8 cellular contexts compared by ENCODE assay signal in genomic region chr5:172455087-172455381, GRCh38. TPM values are rescaled to one million over a fixed set of nuclear protein-coding genes. Genes with fewer than 3 reads are reported as not detected.
DNase-seq lines count a peak whose midpoint lies in the region; ATAC-seq and TF ChIP-seq lines count a peak whose summit lies in the region.

No MANE protein-coding gene starts in this region.

- no peaks in the 10 kb centered on the region for H3K9me2 ChIP-seq in GM23248 (ENCODE audit: insufficient read depth)

- peaks cover 35% of the 10 kb centered on the region for H3F3A ChIP-seq in GM23248 (ENCODE audit: insufficient read depth)

- in situ Hi-C loops in GM23248 (cut with MboI) = loop anchor here (25.0 kb wide), 1 partner anchor 482 kb away; no protein-coding TSS in a partner anchor

- ATAC-seq in gastroesophageal sphincter (no peak), HG03045 (IDR thresholded peaks at IDR 0.05; ENCODE audit: unreplicated experiment) (no peak)

- 32 to 36% methylated on average over 8 of the region's 8 CpGs for WGBS in GM23248 (ENCODE audit: low coverage in 1 of 2, low lambda C conversion rate in 2 of 2, missing lambda C conversion rate in 2 of 2), 2 experiments
- WGBS in gastroesophageal sphincter (ENCODE audit: low coverage in 1 of 2), 2 donors = 59 to 73% methylated on average over 4 to 6 of the region's 8 CpGs
- 79 to 85% methylated on average over 8 of the region's 8 CpGs for WGBS in sigmoid colon, 2 donors

- H3K4me3 ChIP-seq in GM23248 (peak overlapping the region; percentile 81), WERI-Rb-1 (ENCODE audit: low read depth, low read length) (peak overlapping the region; percentile 55), gastroesophageal sphincter (peak overlapping the region in 1 of 2 donors; percentile 98), sigmoid colon (peak overlapping the region; percentile 48 to 97 (median 90))

- intact Hi-C loops in sigmoid colon (cut with DNase I) = loop anchor here (10.0 kb wide), 2 partner anchors 350 to 600 kb away; partner anchors contain the start of gene CREBRF

- DNase-seq in GM23248 (no peak), WERI-Rb-1 (no peak), sigmoid colon (no peak), NCI-H82 (lab: John Stamatoyannopoulos, UW) (no peak), HK-2 (ENCODE audit: unreplicated experiment) (no peak)
- DNase-seq in central memory CD4-positive, alpha-beta T cell = no peak

- H3K4me1 ChIP-seq in GM23248 (ENCODE audit: insufficient read depth) = peaks cover 29% of the 10 kb centered on the region
- H3K4me1 ChIP-seq in gastroesophageal sphincter = peaks cover 0 to 55% (median 8%) of the 10 kb centered on the region in 3 donors
- peaks cover 0 to 48% (median 43%) of the 10 kb centered on the region in 4 donors for H3K4me1 ChIP-seq in sigmoid colon

- no peak for TF ChIP-seq CTCF in WERI-Rb-1 (IDR thresholded peaks at IDR 0.05; ENCODE audit: low read depth, low read length)
- TF ChIP-seq CTCF in gastroesophageal sphincter (IDR thresholded peaks at IDR 0.05) = no peak
- no peak for TF ChIP-seq CTCF in sigmoid colon (IDR thresholded peaks at IDR 0.05)

- no peaks in the 10 kb centered on the region for H4K20me1 ChIP-seq in GM23248 (ENCODE audit: insufficient read depth)

- no peaks in the 10 kb centered on the region for H3K27me3 ChIP-seq in GM23248 (replicated peaks; ENCODE audit: insufficient read depth)
- H3K27me3 ChIP-seq in WERI-Rb-1 (ENCODE audit: insufficient read depth, low read depth, severe bottlenecking) = no peaks in the 10 kb centered on the region
- H3K27me3 ChIP-seq in gastroesophageal sphincter = no peaks in the 10 kb centered on the region
- H3K27me3 ChIP-seq in sigmoid colon = no peaks in the 10 kb centered on the region

- H3K9ac ChIP-seq in GM23248 = peak overlapping the region; percentile 88

- no peaks in the 10 kb centered on the region for H3K9me3 ChIP-seq in GM23248 (ENCODE audit: low read depth)
- no peaks in the 10 kb centered on the region for H3K9me3 ChIP-seq in WERI-Rb-1 (ENCODE audit: severe bottlenecking)
- H3K9me3 ChIP-seq in gastroesophageal sphincter = no peaks in the 10 kb centered on the region
- H3K9me3 ChIP-seq in sigmoid colon = no peaks in the 10 kb centered on the region

- peaks cover 30% of the 10 kb centered on the region for H3K79me2 ChIP-seq in GM23248 (ENCODE audit: insufficient read depth)

- H3K36me3 ChIP-seq in GM23248 (ENCODE audit: low read depth) = no peaks in the 10 kb centered on the region
- no peaks in the 10 kb centered on the region for H3K36me3 ChIP-seq in WERI-Rb-1
- H3K36me3 ChIP-seq in gastroesophageal sphincter = peaks cover 0 to 5% of the 10 kb centered on the region in 2 donors
- H3K36me3 ChIP-seq in sigmoid colon = no peaks in the 10 kb centered on the region

- no peak for TF ChIP-seq POLR2A in gastroesophageal sphincter (IDR thresholded peaks at IDR 0.05)
- no peak for TF ChIP-seq POLR2A in sigmoid colon (IDR thresholded peaks at IDR 0.05)

- TF ChIP-seq EP300 in gastroesophageal sphincter (IDR thresholded peaks at IDR 0.05) (no peak), sigmoid colon (IDR thresholded peaks at IDR 0.05) (no peak)

- peak overlapping the region; percentile 92 for H2AFZ ChIP-seq in GM23248

- H3K27ac ChIP-seq in GM23248 (peak overlapping the region; percentile 82), WERI-Rb-1 (peak overlapping the region; percentile 50), gastroesophageal sphincter (peak overlapping the region in 3 of 4 donors; percentile 95), sigmoid colon (peak overlapping the region; percentile 75 to 97 (median 95))

- peak overlapping the region; percentile 86 for H3K4me2 ChIP-seq in GM23248 (ENCODE audit: unreplicated experiment)

RNA-seq across cellular contexts. Expression of gene SH3PXD2B, which starts 0.7 kb away (rescaled TPM):
- total RNA-seq in GM23248 (2014; rRNA removed; shearing (Covaris generic)) = 19.8 and 20.7 TPM in 2 replicates
- 15.2 and 15.5 TPM in 2 replicates for polyA plus RNA-seq in GM23248 (2016; fragmentation: Nextera tagmentation; extraction: Ambion mirVana)
- 10 to 100 TPM; 40.2 to 80.9 (median 56.0) TPM for total RNA-seq in gastroesophageal sphincter
- total RNA-seq in sigmoid colon = 10 to 100 TPM; 19.3 to 45.7 (median 20.9) TPM
- 1 to 10 TPM; 3.6 to 9.2 (median 3.9) TPM for polyA plus RNA-seq in sigmoid colon
